ENCODE assay signal across 18 cellular contexts in the genomic region with DNA sequence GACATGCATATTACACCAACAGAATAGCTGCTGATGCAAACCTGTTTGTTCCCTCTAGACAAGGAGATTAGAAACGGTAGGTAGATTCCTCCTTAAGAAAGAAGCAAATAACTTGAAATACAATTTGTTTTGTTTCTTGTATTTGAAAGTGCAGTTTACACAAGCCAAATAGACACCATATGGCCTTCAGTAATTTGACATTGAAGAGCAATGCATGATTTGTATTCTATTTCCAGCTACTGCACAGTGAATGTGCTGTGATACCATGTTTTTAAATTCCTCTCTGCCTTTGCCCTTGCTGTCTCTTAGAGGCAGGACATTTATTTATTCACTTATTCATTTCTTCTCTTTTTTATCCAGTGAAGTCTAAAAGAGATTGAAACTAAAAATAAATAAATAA. TPM values are rescaled to one million over a fixed set of nuclear protein-coding genes. Genes with fewer than 3 reads are reported as not detected.
DNase-seq lines count a peak whose midpoint lies in the region; ATAC-seq, FAIRE-seq and TF ChIP-seq lines count a peak whose summit lies in the region.
"Had no signal": no experiment of that assay in that cellular context is flagged by ENCODE, and none has a peak within 500 bp of the region (broad histone marks: within the 10 kb centered on the region; RNA-seq: fewer than 3 reads in every experiment).

No MANE protein-coding gene starts in this region.

- H3K9me2 ChIP-seq in hepatocyte (replicated peaks; ENCODE audit: insufficient read depth), result no peaks in the 10 kb centered on the region

- in situ Hi-C loops in GM12878 (cut with MboI), result no loop called here

- ATAC-seq in GM12878, result no peak

- 0% methylated on average over 1 of the region's 1 CpG for WGBS in GM12878 (ENCODE audit: insufficient coverage, insufficient replicate concordance, low lambda C conversion rate, missing lambda C conversion rate)
- WGBS in hepatocyte (ENCODE audit: low lambda C conversion rate, missing lambda C conversion rate), result 44% methylated on average over 1 of the region's 1 CpG

- H3K27me3 Mint-ChIP-seq in mesothelial cell of epicardium (ENCODE audit: low read depth), result no peaks in the 10 kb centered on the region

- TF ChIP-seq RAD21 in GM12878 (IDR thresholded peaks at IDR 0.05; ENCODE audit: insufficient read depth, low read depth, low read length), result no peak

- H3K27ac ChIP-seq in GM12878 (ENCODE audit: control insufficient read depth, insufficient read depth), result no peak overlapping the region
- peak overlapping the region; percentile 9 for H3K27ac ChIP-seq in hepatocyte
- H3K27ac ChIP-seq: C4-2B had no signal

- FAIRE-seq in GM12878 (lab: Jason Lieb, UNC), result peak; percentile 49
- FAIRE-seq: A204.1, D721Med, GM18507 had no signal

- H2AFZ ChIP-seq in GM12878 (ENCODE audit: control insufficient read depth, low read depth, low read length), result no peak overlapping the region
- no peak overlapping the region for H2AFZ ChIP-seq in hepatocyte

- H3K4me3 ChIP-seq in GM12878 (no peak overlapping the region), hepatocyte (no peak overlapping the region)
- H3K4me3 ChIP-seq: HAP-1 had no signal

- no peaks in the 10 kb centered on the region for H3K27me3 ChIP-seq in GM12878 (replicated peaks in 1 of 2; ENCODE audit: control insufficient read depth in 2 of 2, insufficient read depth in 2 of 2, low read length in 1 of 2)
- no peaks in the 10 kb centered on the region for H3K27me3 ChIP-seq in hepatocyte

- no peak for TF ChIP-seq CTCF in GM12878 (IDR thresholded peaks at IDR 0.05 in 2 of 3, conservative IDR thresholded peaks at IDR 0.05 in 1 of 3; ENCODE audit: control insufficient read depth in 2 of 3, extremely low read depth in 1 of 3, insufficient read depth in 1 of 3, low read depth in 3 of 3, low read length in 3 of 3)
- no peak for TF ChIP-seq CTCF in hepatocyte (IDR thresholded peaks at IDR 0.05; ENCODE audit: poor library complexity)
- TF ChIP-seq CTCF in mesothelial cell of epicardium (IDR thresholded peaks at IDR 0.05; ENCODE audit: unreplicated experiment), result no peak

- CTCF ChIA-PET in GM12878 (lab: Yijun Ruan, JAX), result interaction anchor here (0.6 kb wide), 1 partner anchor 208 kb away, joined by 3 read pairs; no protein-coding TSS in a partner anchor

- H3K36me3 ChIP-seq in GM12878 (ENCODE audit: control insufficient read depth in 2 of 2, insufficient read depth in 2 of 2, low read length in 1 of 2) (no peaks in the 10 kb centered on the region), hepatocyte (replicated peaks; ENCODE audit: insufficient read depth, low read depth) (no peaks in the 10 kb centered on the region)
- H3K36me3 ChIP-seq: BE2C, HAP-1 had no signal

- no peak for TF ChIP-seq EP300 in GM12878 (IDR thresholded peaks at IDR 0.05; ENCODE audit: borderline replicate concordance in 1 of 2, control insufficient read depth in 1 of 2, low read depth in 2 of 2, low read length in 2 of 2)

- no peaks in the 10 kb centered on the region for H3K36me3 Mint-ChIP-seq in mesothelial cell of epicardium
- H3K36me3 Mint-ChIP-seq: CD4-positive, alpha-beta memory T cell; IgD-negative memory B cell had no signal

- BruUV-seq in GM12878 (replicated peaks; lab: Mats Ljungman, UMichigan), result no TSS peak

- H3K9me3 Mint-ChIP-seq in mesothelial cell of epicardium, result no peaks in the 10 kb centered on the region
- H3K9me3 Mint-ChIP-seq: CD4-positive, alpha-beta memory T cell; IgD-negative memory B cell had no signal

- no peak overlapping the region for H3K4me3 Mint-ChIP-seq in mesothelial cell of epicardium
- H3K4me3 Mint-ChIP-seq: CD4-positive, alpha-beta memory T cell; IgD-negative memory B cell had no signal

- peak; percentile 55 for DNase-seq in DMS 273 treated with DMSO at 0.1 percent for 48 hours (lab: John Stamatoyannopoulos, UW)
- peak; percentile 60 for DNase-seq in NCI-H2171 (lab: John Stamatoyannopoulos, UW)
- DNase-seq in GM12878 (ENCODE audit: low read depth, low spot score), result no peak
- DNase-seq in hepatocyte (ENCODE audit: low spot score), result no peak
- no peak for DNase-seq in stimulated activated CD4-positive, alpha-beta T cell treated with anti-CD3 and anti-CD28 coated beads, Interleukin-12 subunit alpha, Interleukin-12 subunit beta, amount 100 ng/mL, for 4 hours
- DNase-seq in mesothelial cell of epicardium (ENCODE audit: low spot score in 2 of 2, unreplicated experiment in 2 of 2), result no peak
- no peak for DNase-seq in stimulated activated CD4-positive, alpha-beta T cell treated with anti-CD3 and anti-CD28 coated beads, Interleukin-2, amount 100 ng/mL, for 24 hours
- DNase-seq: CD4-positive, alpha-beta memory T cell; COR-L47; DMS53; GOT3 had no signal

- H3K79me2 ChIP-seq in GM12878 (ENCODE audit: control insufficient read depth, insufficient read depth, low read length), result no peaks in the 10 kb centered on the region
- H3K79me2 ChIP-seq in hepatocyte, result no peaks in the 10 kb centered on the region

- H3K9ac ChIP-seq in GM12878 (ENCODE audit: control insufficient read depth, insufficient read depth, low read length), result no peak overlapping the region

- POLR2A ChIA-PET in GM12878 (lab: Charles Lee), result no interaction called here

- H3K9me3 ChIP-seq in GM12878 (replicated peaks; ENCODE audit: control insufficient read depth, insufficient read depth, low read length), result no peaks in the 10 kb centered on the region
- no peaks in the 10 kb centered on the region for H3K9me3 ChIP-seq in hepatocyte (ENCODE audit: low read depth)
- H3K9me3 ChIP-seq: BE2C, HAP-1 had no signal

- intact Hi-C loops in GM12878 (cut with micrococcal nuclease; ENCODE audit: unreplicated experiment), result no loop called here

- H3K4me2 ChIP-seq in GM12878 (ENCODE audit: control insufficient read depth, insufficient read depth) (no peak overlapping the region), hepatocyte (peak overlapping the region; percentile 61)

- SMC1A ChIA-PET in GM12878 (lab: Charles Lee; ENCODE audit: uncharacterized antibody, unreplicated experiment), result no interaction called here

- peaks cover 12% of the 10 kb centered on the region for H3K4me1 Mint-ChIP-seq in mesothelial cell of epicardium
- H3K4me1 Mint-ChIP-seq: CD4-positive, alpha-beta memory T cell had no signal

- no peaks in the 10 kb centered on the region for H3K4me1 ChIP-seq in GM12878 (ENCODE audit: control insufficient read depth, insufficient read depth, low read length)
- peaks cover 13% of the 10 kb centered on the region for H3K4me1 ChIP-seq in hepatocyte (ENCODE audit: insufficient read depth)
- H3K4me1 ChIP-seq: BE2C, HAP-1 had no signal

- no peaks in the 10 kb centered on the region for H4K20me1 ChIP-seq in GM12878 (ENCODE audit: control insufficient read depth, insufficient read depth)
- H4K20me1 ChIP-seq in hepatocyte (ENCODE audit: insufficient read depth, poor library complexity, severe bottlenecking), result no peaks in the 10 kb centered on the region

- RAD21 ChIA-PET in GM12878 (lab: Charles Lee; ENCODE audit: unreplicated experiment), result no interaction called here

- H3K27ac Mint-ChIP-seq in mesothelial cell of epicardium, result no peak overlapping the region
- H3K27ac Mint-ChIP-seq: CD4-positive, alpha-beta memory T cell; IgD-negative memory B cell had no signal

- no peak for TF ChIP-seq POLR2A in GM12878 (IDR thresholded peaks at IDR 0.05; ENCODE audit: low read depth, low read length)

TF ChIP-seq in GM12878, 131 proteins besides CTCF, POLR2A, EP300 and RAD21:
- no peak for TF ChIP-seq CREB1 (IDR thresholded peaks at IDR 0.05; ENCODE audit: low read depth)
- no peak for TF ChIP-seq PRDM15 (CRISPR knock-in tag; IDR thresholded peaks at IDR 0.05)

RNA-seq across cellular contexts. Expression of gene ANKEF1, which starts 31.9 kb away (rescaled TPM):
- not detected in 2 replicates for total RNA-seq in GM12878 (2013; cell fraction: nucleolus; rRNA removed)
- 1.2 and 1.3 TPM in 2 replicates for total RNA-seq in GM12878 (2014; rRNA removed)
- total RNA-seq in GM12878 (2014; rRNA removed; fragmentation: Illumina TruSeq; extraction: Trizol), result 0.81 and 1.2 TPM in 2 replicates
- total RNA-seq in GM12878 (2021), result 1.2 and 1.4 TPM in 2 replicates
- polyA plus RNA-seq in GM12878 (2011; ENCODE audit: low read depth), result 0.46 TPM
- 0.04 TPM in 1 of 2 replicates, not detected in the other for polyA plus RNA-seq in GM12878 (2011; rRNA removed)
- 0.01 and 0.02 TPM in 2 replicates for polyA plus RNA-seq in GM12878 (2011; cell fraction: cytosol; rRNA removed)
- 0.03 TPM in 1 of 2 replicates, not detected in the other for polyA plus RNA-seq in GM12878 (2011; cell fraction: nucleus; rRNA removed)
- 0.47 and 0.76 TPM in 2 replicates for polyA plus RNA-seq in GM12878 (2012)
- 0.98 and 2.0 TPM in 2 replicates for polyA plus RNA-seq in GM12878 (2014; fragmentation: Illumina TruSeq; extraction: Trizol)
- polyA plus RNA-seq in GM12878 (2014; fragmentation: Nextera tagmentation; extraction: Ambion mirVana), result under 1 TPM; 0.13 to 0.33 TPM
- polyA plus RNA-seq in GM12878 (2014; rRNA removed), result 0.74 and 0.93 TPM in 2 replicates
- 1 to 10 TPM; 2.5 to 3.0 TPM for polyA plus RNA-seq in GM12878 (2016; fragmentation: Nextera tagmentation; extraction: Ambion mirVana)
- polyA minus RNA-seq in GM12878 (2011; rRNA and poly(A)+ RNA removed), result 0.05 and 0.07 TPM in 2 replicates
- not detected in 2 replicates for polyA minus RNA-seq in GM12878 (2011; cell fraction: cytosol; rRNA and poly(A)+ RNA removed)
- polyA minus RNA-seq in GM12878 (2011; cell fraction: nucleus; rRNA and poly(A)+ RNA removed), result 0.10 TPM in 1 of 2 replicates, not detected in the other
- total RNA-seq in hepatocyte, result 4.5 and 4.7 TPM in 2 replicates
- 1.2 and 1.8 TPM in 2 replicates for polyA plus RNA-seq in hepatocyte
- total RNA-seq in mesothelial cell of epicardium, result 3.9 to 4.8 TPM (median 4.5 TPM) in 3 replicates

Comparison
In these comparisons a context has a peak if more than half of its experiments do, and no peak if none do; other contexts are left out.
1. DNase-seq: peak in DMS 273 treated with DMSO at 0.1 percent for 48 hours (single experiment) and NCI-H2171 (single experiment); none in GM12878 (single experiment), hepatocyte (single experiment), stimulated activated CD4-positive, alpha-beta T cell treated with anti-CD3 and anti-CD28 coated beads, Interleukin-12 subunit alpha, Interleukin-12 subunit beta, amount 100 ng/mL, for 4 hours (single experiment), mesothelial cell of epicardium (0 of 2) and stimulated activated CD4-positive, alpha-beta T cell treated with anti-CD3 and anti-CD28 coated beads, Interleukin-2, amount 100 ng/mL, for 24 hours (0 of 2).